In genomic region chr5:16666140-16666860, GRCh38 we compare ENCODE assay signal across 15 cellular contexts. TPM values are rescaled to one million over a fixed set of nuclear protein-coding genes. Genes with fewer than 3 reads are reported as not detected.
DNase-seq lines count a peak whose midpoint lies in the region; ATAC-seq, FAIRE-seq and TF ChIP-seq lines count a peak whose summit lies in the region.
"Had no signal": no experiment of that assay in that cellular context is flagged by ENCODE, and none has a peak within 500 bp of the region (broad histone marks: within the 10 kb centered on the region; RNA-seq: fewer than 3 reads in every experiment).

No MANE protein-coding gene starts in this region.

- no peak for TF ChIP-seq POLR2A in HepG2 (IDR thresholded peaks at IDR 0.05; ENCODE audit: insufficient read depth in 1 of 2, low read depth in 2 of 2, low read length in 2 of 2)

- H3K4me1 ChIP-seq in liver (ENCODE audit: control insufficient read depth in 4 of 4, insufficient read depth in 4 of 4, low read length in 3 of 4): peaks cover 0 to 13% (median 7%) of the 10 kb centered on the region in 4 donors
- H3K4me1 ChIP-seq in HepG2 (ENCODE audit: insufficient read depth, low read length): no peaks in the 10 kb centered on the region
- no peaks in the 10 kb centered on the region for H3K4me1 ChIP-seq in naive thymus-derived CD4-positive, alpha-beta T cell (ENCODE audit: control insufficient read depth in 2 of 2, insufficient read depth in 2 of 2, low read length in 2 of 2)

- CTCF ChIA-PET in HepG2 (lab: Yijun Ruan, JAX; ENCODE audit: low intra/inter-chr PET ratio, low total read pairs): no interaction called here
- CTCF ChIA-PET in naive thymus-derived CD4-positive, alpha-beta T cell (lab: Charles Lee): interaction anchor here (0.7 to 4.4 kb wide), 24 partner anchors 8 to 505 kb away, joined by 3 to 16 read pairs (median 4); no protein-coding TSS in a partner anchor

- 66% methylated on average over 19 of the region's 19 CpGs for WGBS in liver
- 95% methylated on average over 12 of the region's 19 CpGs for WGBS in HepG2 (ENCODE audit: low lambda C conversion rate)

- no peaks in the 10 kb centered on the region for H3K36me3 Mint-ChIP-seq in naive thymus-derived CD4-positive, alpha-beta T cell

- TF ChIP-seq EP300 in HepG2 (IDR thresholded peaks at IDR 0.05; ENCODE audit: low read depth in 2 of 2, low read length in 2 of 2): no peak
- TF ChIP-seq EP300 in HepG2 (CRISPR knock-in tag; IDR thresholded peaks at IDR 0.05; ENCODE audit: borderline replicate concordance): no peak

- no peak overlapping the region for H2AFZ ChIP-seq in HepG2 (ENCODE audit: low read length)

- TF ChIP-seq RAD21 in liver (IDR thresholded peaks at IDR 0.05): no peak
- TF ChIP-seq RAD21 in HepG2 (CRISPR knock-in tag; IDR thresholded peaks at IDR 0.05): no peak

- intact Hi-C loops in HepG2 (cut with micrococcal nuclease; ENCODE audit: unreplicated experiment): no loop called here
- intact Hi-C loops in naive thymus-derived CD4-positive, alpha-beta T cell (cut with micrococcal nuclease): loop anchor here (1.0 to 5.0 kb wide), 7 partner anchors 51 to 209 kb away; partner anchors contain the start of gene ZNF622 (in 1 of the 2)

- BruUV-seq in HepG2 (replicated peaks; lab: Mats Ljungman, UMichigan): no TSS peak

- H3K27me3 ChIP-seq in liver (ENCODE audit: control insufficient read depth in 4 of 4, insufficient read depth in 4 of 4, low read length in 3 of 4) (no peaks in the 10 kb centered on the region), HepG2 (ENCODE audit: control insufficient read depth in 1 of 2, insufficient read depth in 2 of 2, low read length in 2 of 2) (no peaks in the 10 kb centered on the region)
- no peaks in the 10 kb centered on the region for H3K27me3 ChIP-seq in naive thymus-derived CD4-positive, alpha-beta T cell (ENCODE audit: control insufficient read depth in 2 of 2, insufficient read depth in 2 of 2, low read length in 2 of 2)
- H3K27me3 ChIP-seq: left lung, neutrophil had no signal

- no peak for TF ChIP-seq CTCF in liver (IDR thresholded peaks at IDR 0.05; ENCODE audit: low read depth, low read length, missing input control)
- no peak for TF ChIP-seq CTCF in HepG2 (CRISPR knock-in tag; IDR thresholded peaks at IDR 0.05)

- H3K79me2 ChIP-seq in HepG2 (ENCODE audit: insufficient read depth, low read length): no peaks in the 10 kb centered on the region

- H4K20me1 ChIP-seq in HepG2 (ENCODE audit: insufficient read depth, low read length): no peaks in the 10 kb centered on the region

- DNase-seq in HepG2 (ENCODE audit: low spot score) (no peak), glomerular visceral epithelial cell (ENCODE audit: extremely low spot score) (peak; percentile 29), urothelium cell line (ENCODE audit: low spot score) (no peak), foreskin melanocyte (no peak), T-helper 1 cell (no peak)
- peak in 2 of 9 donors; percentile 7 to 49 for DNase-seq in naive thymus-derived CD4-positive, alpha-beta T cell
- DNase-seq: activated CD4-positive, alpha-beta memory T cell treated with anti-CD3 and anti-CD28 coated beads, Interleukin-2, amount 10 ng/mL, durations not matched to agents 7 days and 5 days; effector memory CD8-positive, alpha-beta T cell; KG1; left lung; T-helper 2 cell had no signal

- POLR2A ChIA-PET in HepG2 (lab: Yijun Ruan, JAX): no interaction called here
- POLR2A ChIA-PET in naive thymus-derived CD4-positive, alpha-beta T cell (lab: Charles Lee): interaction anchor here (1.0 to 4.0 kb wide), 3 partner anchors 37 to 156 kb away, joined by 3 to 22 read pairs (median 3); partner anchors contain the start of gene RETREG1

- in situ Hi-C loops in HepG2 (cut with HindIII; ENCODE audit: extremely low pct_ligation_motif_present, low pct_unique_long_range_greater_than_20kb): loop anchor here (10.0 kb wide), 1 partner anchor 181 kb away; no protein-coding TSS in a partner anchor

- H3K9ac ChIP-seq in liver (ENCODE audit: low read depth in 1 of 2, low read length in 2 of 2): peak overlapping the region; percentile 29 to 34
- H3K9ac ChIP-seq in HepG2 (ENCODE audit: insufficient read depth, low read depth, low read length): no peak overlapping the region

- no peak overlapping the region for H3K4me2 ChIP-seq in HepG2 (ENCODE audit: low read depth, low read length)

- H3K9me3 Mint-ChIP-seq in naive thymus-derived CD4-positive, alpha-beta T cell: peaks cover 0 to 1% (median 0%) of the 10 kb centered on the region in 11 donors
- H3K9me3 Mint-ChIP-seq: activated CD4-positive, alpha-beta memory T cell treated with anti-CD3 and anti-CD28 coated beads, Interleukin-2, amount 10 ng/mL, durations not matched to agents 7 days and 5 days; effector memory CD8-positive, alpha-beta T cell had no signal

- H3K4me3 Mint-ChIP-seq in naive thymus-derived CD4-positive, alpha-beta T cell: peak overlapping the region in 5 of 10 donors; percentile 53 to 78 (median 56)
- H3K4me3 Mint-ChIP-seq: activated CD4-positive, alpha-beta memory T cell treated with anti-CD3 and anti-CD28 coated beads, Interleukin-2, amount 10 ng/mL, durations not matched to agents 7 days and 5 days; effector memory CD8-positive, alpha-beta T cell had no signal

- H3K9me3 ChIP-seq in liver (ENCODE audit: control insufficient read depth in 4 of 4, low read length in 3 of 4) (no peaks in the 10 kb centered on the region), HepG2 (ENCODE audit: low read length) (no peaks in the 10 kb centered on the region)
- no peaks in the 10 kb centered on the region for H3K9me3 ChIP-seq in naive thymus-derived CD4-positive, alpha-beta T cell (ENCODE audit: control insufficient read depth in 2 of 3, low read length in 3 of 3)
- H3K9me3 ChIP-seq: left lung, neutrophil had no signal

- no peaks in the 10 kb centered on the region for H3K36me3 ChIP-seq in liver (ENCODE audit: control insufficient read depth in 4 of 4, insufficient read depth in 3 of 4, low read depth in 1 of 4, low read length in 3 of 4)
- H3K36me3 ChIP-seq in HepG2 (replicated peaks in 1 of 2; ENCODE audit: control insufficient read depth in 1 of 2, insufficient read depth in 2 of 2, low read length in 2 of 2): peaks cover 18 to 54% of the 10 kb centered on the region in 2 experiments; a peak in 4 of 5 replicates
- H3K36me3 ChIP-seq in naive thymus-derived CD4-positive, alpha-beta T cell (ENCODE audit: control insufficient read depth in 2 of 3, insufficient read depth in 3 of 3, low read length in 3 of 3): no peaks in the 10 kb centered on the region
- H3K36me3 ChIP-seq: neutrophil had no signal

- H3K27ac ChIP-seq in liver (ENCODE audit: low read depth in 1 of 2, low read length in 2 of 2) (peak overlapping the region; percentile 9 to 32), HepG2 (ENCODE audit: extremely low read length, insufficient read depth, low read length) (no peak overlapping the region)
- no peak overlapping the region for H3K27ac ChIP-seq in naive thymus-derived CD4-positive, alpha-beta T cell (ENCODE audit: low read depth, low read length)
- H3K27ac ChIP-seq: left lung, neutrophil had no signal

- no peak for FAIRE-seq in HepG2 (lab: Jason Lieb, UNC)
- FAIRE-seq in urothelium cell line (lab: Jason Lieb, UNC): peak; percentile 56
- FAIRE-seq: RCC 7860 had no signal

- H3K4me3 ChIP-seq in liver (ENCODE audit: low read depth in 1 of 3, low read length in 3 of 3) (peak overlapping the region; percentile 15 to 45 (median 45)), HepG2 (replicated peaks in 1 of 3; ENCODE audit: insufficient read depth in 1 of 3, low read depth in 2 of 3, low read length in 3 of 3) (no peak overlapping the region)
- no peak overlapping the region for H3K4me3 ChIP-seq in naive thymus-derived CD4-positive, alpha-beta T cell (ENCODE audit: low read length)
- H3K4me3 ChIP-seq: left lung had no signal

- H3K4me1 Mint-ChIP-seq in naive thymus-derived CD4-positive, alpha-beta T cell: peaks cover 1 to 57% (median 29%) of the 10 kb centered on the region in 7 donors
- H3K4me1 Mint-ChIP-seq: activated CD4-positive, alpha-beta memory T cell treated with anti-CD3 and anti-CD28 coated beads, Interleukin-2, amount 10 ng/mL, durations not matched to agents 7 days and 5 days had no signal

- peak overlapping the region in 6 of 9 donors; percentile 33 to 84 (median 66) for H3K27ac Mint-ChIP-seq in naive thymus-derived CD4-positive, alpha-beta T cell
- H3K27ac Mint-ChIP-seq: activated CD4-positive, alpha-beta memory T cell treated with anti-CD3 and anti-CD28 coated beads, Interleukin-2, amount 10 ng/mL, durations not matched to agents 7 days and 5 days; effector memory CD8-positive, alpha-beta T cell had no signal

- no peaks in the 10 kb centered on the region for H3K27me3 Mint-ChIP-seq in naive thymus-derived CD4-positive, alpha-beta T cell
- H3K27me3 Mint-ChIP-seq: activated CD4-positive, alpha-beta memory T cell treated with anti-CD3 and anti-CD28 coated beads, Interleukin-2, amount 10 ng/mL, durations not matched to agents 7 days and 5 days had no signal

- ATAC-seq in HepG2 (no peak), HG03571 (IDR thresholded peaks at IDR 0.05; ENCODE audit: unreplicated experiment) (no peak)
- ATAC-seq in naive thymus-derived CD4-positive, alpha-beta T cell: peak; percentile 22
- ATAC-seq: effector memory CD8-positive, alpha-beta T cell had no signal

RNA-seq across cellular contexts. Expression of gene RETREG1, which starts 49.5 kb away (rescaled TPM):
- total RNA-seq in liver: 1 to 10 TPM in 1 of 2 donors, under 1 TPM in 1; 0.70 to 5.4 TPM
- 10 to 100 TPM in 1 of 2 donors, 1 to 10 TPM in 1; 3.0 to 28.1 TPM for polyA plus RNA-seq in liver
- total RNA-seq in HepG2 (2016; rRNA removed; fragmentation: Illumina TruSeq; extraction: Trizol): not detected in 2 replicates
- total RNA-seq in HepG2 (2016; cell fraction: cytosol; rRNA removed; fragmentation: Illumina TruSeq; extraction: Trizol; ENCODE audit: low read depth): not detected in 2 replicates
- total RNA-seq in HepG2 (2016; cell fraction: insoluble cytoplasmic fraction; rRNA removed; fragmentation: Illumina TruSeq; extraction: Trizol): not detected in 2 replicates
- not detected in 2 replicates for total RNA-seq in HepG2 (2016; cell fraction: membrane; rRNA removed; fragmentation: Illumina TruSeq; extraction: Trizol)
- not detected in 2 replicates for total RNA-seq in HepG2 (2016; cell fraction: nucleus; rRNA removed; fragmentation: Illumina TruSeq; extraction: Trizol)
- 0.07 TPM in 1 of 2 replicates, not detected in the other for polyA plus RNA-seq in HepG2 (2011; rRNA removed)
- polyA plus RNA-seq in HepG2 (2011; cell fraction: cytosol; rRNA removed): 0.09 TPM in 1 of 2 replicates, not detected in the other
- polyA plus RNA-seq in HepG2 (2011; cell fraction: nucleus; rRNA removed): not detected in 2 replicates
- not detected in 2 replicates for polyA plus RNA-seq in HepG2 (2012)
- not detected in 2 replicates for polyA plus RNA-seq in HepG2 (2016; cell fraction: cytosol; fragmentation: Illumina TruSeq; extraction: Trizol; ENCODE audit: low read depth)
- not detected in 2 replicates for polyA plus RNA-seq in HepG2 (2016; cell fraction: insoluble cytoplasmic fraction; fragmentation: Illumina TruSeq; extraction: Trizol; ENCODE audit: low read depth)
- not detected in 2 replicates for polyA plus RNA-seq in HepG2 (2016; cell fraction: membrane; fragmentation: Illumina TruSeq; extraction: Trizol; ENCODE audit: low read depth)
- not detected in 2 replicates for polyA plus RNA-seq in HepG2 (2016; cell fraction: nucleus; fragmentation: Illumina TruSeq; extraction: Trizol; ENCODE audit: insufficient read depth, low read depth)
- polyA minus RNA-seq in HepG2 (2011; rRNA and poly(A)+ RNA removed; ENCODE audit: low replicate concordance): 4.4 TPM in 1 of 2 replicates, not detected in the other
- not detected in 2 replicates for polyA minus RNA-seq in HepG2 (2011; cell fraction: cytosol; rRNA and poly(A)+ RNA removed)
- not detected in 2 replicates for polyA minus RNA-seq in HepG2 (2011; cell fraction: nucleus; rRNA and poly(A)+ RNA removed)
- total RNA-seq in naive thymus-derived CD4-positive, alpha-beta T cell: 10 to 100 TPM; 37.4 to 78.3 (median 47.4) TPM
- polyA plus RNA-seq in naive thymus-derived CD4-positive, alpha-beta T cell: 100 to 1,000 TPM; 120 to 130 TPM

Comparison
In these comparisons a context has a peak if more than half of its experiments do, and no peak if none do; other contexts are left out.
1. H3K27ac ChIP-seq: peak in liver (2 of 2); none in HepG2 (single experiment) and naive thymus-derived CD4-positive, alpha-beta T cell (single experiment).
2. H3K4me3 ChIP-seq: peak in liver (3 of 3); none in HepG2 (0 of 3) and naive thymus-derived CD4-positive, alpha-beta T cell (single experiment).
3. RNA of gene RETREG1, which starts 49.5 kb away (total RNA-seq): 37.4 to 78.3 TPM in naive thymus-derived CD4-positive, alpha-beta T cell; 0.70 to 5.4 TPM in liver and not detected in HepG2; every median in the first group is over 4 times any median in the second.